11 cellular contexts compared by ENCODE assay signal in genomic region chr2:12075603-12076002, GRCh38.
"Had no signal": no experiment of that assay in that cellular context is flagged by ENCODE, and none has a peak within 500 bp of the region (broad histone marks: within the 10 kb centered on the region; RNA-seq: fewer than 3 reads in every experiment).

No MANE protein-coding gene starts in this region.

- H3K36me3 ChIP-seq: HAP-1 had no signal

- H3K4me1 ChIP-seq: HAP-1 had no signal

- H3K4me2 ChIP-seq: GM23338 had no signal

- H3K4me3 ChIP-seq: GM23248, GM23338, HAP-1 had no signal

- H3K27ac ChIP-seq: GM23248 had no signal

- ATAC-seq: GM23338, HCT116 had no signal

- H3K9me3 ChIP-seq: HAP-1 had no signal

- DNase-seq: GM23248, GOT3, H7, H9, HCEC 1CT, HFFc6 had no signal

- FAIRE-seq: H1, H54 had no signal

- H3K9ac ChIP-seq: GM23248 had no signal

- H2AFZ ChIP-seq: GM23248, GM23338 had no signal
